20 cellular contexts compared by ENCODE assay signal in genomic region chr17:31726980-31727427, GRCh38.
DNase-seq lines count a peak whose midpoint lies in the region; ATAC-seq and TF ChIP-seq lines count a peak whose summit lies in the region.
"Had no signal": no experiment of that assay in that cellular context is flagged by ENCODE, and none has a peak within 500 bp of the region (broad histone marks: within the 10 kb centered on the region; RNA-seq: fewer than 3 reads in every experiment).

No MANE protein-coding gene starts in this region.

- H3K4me3 Mint-ChIP-seq in type B pancreatic cell = no peak overlapping the region
- H3K4me3 Mint-ChIP-seq: GM23338, neural crest cell, T-cell had no signal

- ATAC-seq in HG03439 (IDR thresholded peaks at IDR 0.05; ENCODE audit: unreplicated experiment) (no peak), GM18519 (IDR thresholded peaks at IDR 0.05; ENCODE audit: low FRiP score, unreplicated experiment) (no peak)
- ATAC-seq: GM23338, sciatic nerve, T-cell had no signal

- H3K27me3 Mint-ChIP-seq in type B pancreatic cell = peaks cover 8% of the 10 kb centered on the region

- H3K36me3 Mint-ChIP-seq in type B pancreatic cell = no peaks in the 10 kb centered on the region
- H3K36me3 Mint-ChIP-seq: T-cell had no signal

- H3K27ac Mint-ChIP-seq in type B pancreatic cell = no peak overlapping the region
- H3K27ac Mint-ChIP-seq: GM23338, T-cell had no signal

- peaks cover 11% of the 10 kb centered on the region for H3K4me1 Mint-ChIP-seq in type B pancreatic cell (ENCODE audit: unreplicated experiment)
- H3K4me1 Mint-ChIP-seq: GM23338, neural crest cell, T-cell had no signal

- DNase-seq in HS-5 (ENCODE audit: low read depth) = peak; percentile 15
- DNase-seq in SW480 (ENCODE audit: low spot score) = peak; percentile 30
- peak; percentile 58 for DNase-seq in fibroblast of peridontal ligament (ENCODE audit: extremely low read depth)
- DNase-seq in type B pancreatic cell (ENCODE audit: extremely low spot score, unreplicated experiment) = peak; percentile 22
- no peak for DNase-seq in NCI-H1930 (lab: John Stamatoyannopoulos, UW)
- DNase-seq: activated CD4-positive, CD25-positive, alpha-beta regulatory T cell; activated naive CD4-positive, alpha-beta T cell; brain microvascular endothelial cell; mesendoderm; MM.1S; NCI-H2029; NCI-H526 treated with DMSO at 0.1 percent for 48 hours; Peyer's patch; T-cell; testis had no signal

- TF ChIP-seq CTCF in type B pancreatic cell (conservative IDR thresholded peaks at IDR 0.05) = no peak

- H3K9me3 Mint-ChIP-seq in type B pancreatic cell = no peaks in the 10 kb centered on the region
- H3K9me3 Mint-ChIP-seq: neural crest cell, T-cell had no signal

Comparison
In these comparisons a context has a peak if more than half of its experiments do, and no peak if none do; other contexts are left out.
1. DNase-seq: peak in HS-5 (single experiment), SW480 (single experiment), fibroblast of peridontal ligament (single experiment) and type B pancreatic cell (single experiment); none in NCI-H1930 (0 of 2).